Comparison of ENCODE assay signal across 8 cellular contexts in genomic region chr17:43006639-43007551, GRCh38. TPM values are rescaled to one million over a fixed set of nuclear protein-coding genes. Genes with fewer than 3 reads are reported as not detected.
A peak's percentile ranks its signal among the peaks of the same experiment; 100 is the strongest.
DNase-seq lines count a peak whose midpoint lies in the region; ATAC-seq and TF ChIP-seq lines count a peak whose summit lies in the region.

IFI35 (plus strand) TSS chr17:43006784; CDS start chr17:43006948, 164 bp downstream.

- peak within 1 kb of the TSS; percentile 78 to 87 (median 83) for H3K9ac ChIP-seq in BLaER1 treated with 17β-estradiol and CSF1 and Interleukin-3, amounts not matched to agents 10 nM and 100 nM

- DNase-seq in SKM-1 (lab: John Stamatoyannopoulos, UW; ENCODE audit: unreplicated experiment): peak; percentile 40
- DNase-seq in activated naive CD4-positive, alpha-beta T cell treated with anti-CD3 and anti-CD28 coated beads, Interleukin-2, amount 50 U/mL, for 16 hours: peak; percentile 86
- DNase-seq in glomerular endothelial cell (ENCODE audit: extremely low read depth, low read depth, low spot score): no peak
- DNase-seq in ovary: peak; percentile 85 to 90 (median 86)
- no peak for DNase-seq in thoracic aorta (ENCODE audit: low spot score)

- H3K4me3 ChIP-seq in BLaER1 treated with 17β-estradiol and CSF1 and Interleukin-3, amounts not matched to agents 10 nM and 100 nM: peak within 1 kb of the TSS; percentile 59 to 75 (median 66)
- H3K4me3 ChIP-seq in ovary (peak within 1 kb of the TSS; percentile 56), thoracic aorta (peak within 1 kb of the TSS; percentile 93)

- no peak for TF ChIP-seq RAD21 in Ishikawa (IDR thresholded peaks at IDR 0.05; ENCODE audit: low read depth)

- H3K27ac ChIP-seq in BLaER1 treated with 17β-estradiol and CSF1 and Interleukin-3, amounts not matched to agents 10 nM and 100 nM: peak within 1 kb of the TSS; percentile 59 to 91 (median 84); a peak in 21 of 22 replicates
- H3K27ac ChIP-seq in ovary (peak within 1 kb of the TSS; percentile 67 to 81), thoracic aorta (peak within 1 kb of the TSS; percentile 85 to 89)

- peak; percentile 79 for ATAC-seq in GM19324 (IDR thresholded peaks at IDR 0.05; ENCODE audit: low FRiP score, unreplicated experiment)
- ATAC-seq in thoracic aorta (ENCODE audit: insufficient number of reproducible peaks, low FRiP score, low read depth): no peak

- peak; percentile 61 for TF ChIP-seq POLR2A in ovary (IDR thresholded peaks at IDR 0.05)

- TF ChIP-seq CTCF in ovary (IDR thresholded peaks at IDR 0.05) (peak in 1 of 3 donors; percentile 43), thoracic aorta (IDR thresholded peaks at IDR 0.05) (peak; percentile 18)

- H3K36me3 ChIP-seq in BLaER1 treated with 17β-estradiol and CSF1 and Interleukin-3, amounts not matched to agents 10 nM and 100 nM: peaks cover 28 to 41% (median 38%) of the 10 kb centered on the region in 11 experiments
- no peaks in the 10 kb centered on the region for H3K36me3 ChIP-seq in ovary
- peaks cover 11% of the 10 kb centered on the region for H3K36me3 ChIP-seq in thoracic aorta

- H3K27me3 ChIP-seq in BLaER1 treated with 17β-estradiol and CSF1 and Interleukin-3, amounts not matched to agents 10 nM and 100 nM: no peaks in the 10 kb centered on the region
- H3K27me3 ChIP-seq in ovary: no peaks in the 10 kb centered on the region
- H3K27me3 ChIP-seq in thoracic aorta (replicated peaks; ENCODE audit: insufficient read depth): no peaks in the 10 kb centered on the region

- WGBS in ovary, 3 donors: 15 to 22% (median 18%) methylated on average over 18 of the region's 18 CpGs

- peaks cover 11 to 38% (median 18%) of the 10 kb centered on the region in 10 experiments; a peak in 19 of 20 replicates for H3K4me1 ChIP-seq in BLaER1 treated with 17β-estradiol and CSF1 and Interleukin-3, amounts not matched to agents 10 nM and 100 nM
- H3K4me1 ChIP-seq in ovary (ENCODE audit: insufficient read depth): peaks cover 6% of the 10 kb centered on the region
- peaks cover 0 to 14% of the 10 kb centered on the region in 2 donors for H3K4me1 ChIP-seq in thoracic aorta (ENCODE audit: control insufficient read depth in 1 of 2, low read depth in 2 of 2)

- H4K20me1 ChIP-seq in BLaER1 treated with 17β-estradiol and CSF1 and Interleukin-3, amounts not matched to agents 10 nM and 100 nM: peaks cover 24 to 49% (median 41%) of the 10 kb centered on the region in 11 experiments; a peak in 21 of 22 replicates

- H3K4me2 ChIP-seq in BLaER1 treated with 17β-estradiol and CSF1 and Interleukin-3, amounts not matched to agents 10 nM and 100 nM: peak within 1 kb of the TSS; percentile 87 to 98 (median 93)

- intact Hi-C loops in ovary (cut with DNase I): no loop called here

- no peaks in the 10 kb centered on the region for H3K9me3 ChIP-seq in BLaER1 treated with 17β-estradiol and CSF1 and Interleukin-3, amounts not matched to agents 10 nM and 100 nM (replicated peaks in 1 of 11)
- H3K9me3 ChIP-seq in ovary (no peaks in the 10 kb centered on the region), thoracic aorta (no peaks in the 10 kb centered on the region)

- TF ChIP-seq EP300 in Ishikawa (IDR thresholded peaks at IDR 0.05; ENCODE audit: borderline replicate concordance): no peak
- no peak for TF ChIP-seq EP300 in ovary (IDR thresholded peaks at IDR 0.05)

TF ChIP-seq in Ishikawa, 13 proteins besides CTCF, POLR2A, EP300 and RAD21:
- TF ChIP-seq MAX (IDR thresholded peaks at IDR 0.05) (peak; percentile 53; the same call in 1 of the 2 replicates), USF1 (IDR thresholded peaks at IDR 0.05) (peak; percentile 54), CREB1 (IDR thresholded peaks at IDR 0.05; ENCODE audit: low read depth) (no peak), TCF12 (IDR thresholded peaks at IDR 0.05; ENCODE audit: low read depth) (no peak), TEAD4 (IDR thresholded peaks at IDR 0.05) (no peak), FOXM1 (IDR thresholded peaks at IDR 0.05; ENCODE audit: borderline replicate concordance, low read depth) (no peak)

RNA-seq across cellular contexts. Expression of gene IFI35, which starts in this region (rescaled TPM):
- total RNA-seq in glomerular endothelial cell (31.6 and 33.4 TPM in 2 replicates), ovary (10 to 100 TPM; 26.3 to 38.3 (median 29.7) TPM), thoracic aorta (10 to 100 TPM; 34.4 to 34.8 TPM)
- 10 to 100 TPM; 13.0 to 39.7 TPM for polyA plus RNA-seq in ovary

Comparison
In these comparisons a context has a peak if more than half of its experiments do, and no peak if none do; other contexts are left out.
1. DNase-seq: peak in SKM-1 (single experiment), activated naive CD4-positive, alpha-beta T cell treated with anti-CD3 and anti-CD28 coated beads, Interleukin-2, amount 50 U/mL, for 16 hours (single experiment) and ovary (5 of 5); none in glomerular endothelial cell (single experiment) and thoracic aorta (single experiment).
2. Peak in every context shown above with its lines, with median percentiles within 50 percentile points of each other: H3K27ac ChIP-seq and H3K4me3 ChIP-seq.